Comparison of ENCODE assay signal across 8 cellular contexts in genomic region chr3:184379375-184380209, GRCh38. TPM values are rescaled to one million over a fixed set of nuclear protein-coding genes. Genes with fewer than 3 reads are reported as not detected.
DNase-seq lines count a peak whose midpoint lies in the region; ATAC-seq and TF ChIP-seq lines count a peak whose summit lies in the region.

TSS of gene CHRD (plus strand) at chr3:184380054. CDS start at chr3:184380319, 265 bp downstream.

- DNase-seq in left kidney (ENCODE audit: low read depth, low spot score): peak; percentile 48
- DNase-seq in stimulated activated naive B cell treated with anti-CD40 and anti-IgM and Interleukin-4, amounts not matched to agents 10 μg/mL and 1 μg/mL and 100 μg/mL, for 72 hours: no peak
- no peak for DNase-seq in NCI-H446 treated with DMSO at 0.1 percent for 48 hours (lab: John Stamatoyannopoulos, UW)
- DNase-seq in Ammon's horn (ENCODE audit: low spot score): no peak

- TF ChIP-seq CTCF in KMS-11 (conservative IDR thresholded peaks at IDR 0.05; ENCODE audit: low read depth, low read length): no peak
- TF ChIP-seq CTCF in brain (conservative IDR thresholded peaks at IDR 0.05): no peak

- peak within 1 kb of the TSS; percentile 79 to 87 (median 84) for H3K4me3 Mint-ChIP-seq in brain
- H3K4me3 Mint-ChIP-seq in stimulated activated naive B cell treated with anti-CD40 and anti-IgM and Interleukin-4, amounts not matched to agents 10 μg/mL and 1 μg/mL and 100 μg/mL, for 72 hours: peak within 1 kb of the TSS; percentile 70 to 74

- peak within 1 kb of the TSS; percentile 32 for H2AFZ ChIP-seq in KMS-11 (ENCODE audit: low read depth)

- ATAC-seq in stimulated activated naive B cell treated with anti-CD40 and anti-IgM and Interleukin-4, amounts not matched to agents 10 μg/mL and 1 μg/mL and 100 μg/mL, for 72 hours (replicated peaks): peak in 1 of 2 donors; percentile 3
- ATAC-seq in HG03442 (IDR thresholded peaks at IDR 0.05; ENCODE audit: unreplicated experiment) (no peak), GM18511 (IDR thresholded peaks at IDR 0.05; ENCODE audit: unreplicated experiment) (no peak)

- H3K4me1 ChIP-seq in KMS-11 (ENCODE audit: low read depth, poor library complexity, severe bottlenecking): no peaks in the 10 kb centered on the region

- no peaks in the 10 kb centered on the region for H3K36me3 Mint-ChIP-seq in brain
- H3K36me3 Mint-ChIP-seq in stimulated activated naive B cell treated with anti-CD40 and anti-IgM and Interleukin-4, amounts not matched to agents 10 μg/mL and 1 μg/mL and 100 μg/mL, for 72 hours: no peaks in the 10 kb centered on the region

- H3K9me3 Mint-ChIP-seq in brain: no peaks in the 10 kb centered on the region
- no peaks in the 10 kb centered on the region for H3K9me3 Mint-ChIP-seq in stimulated activated naive B cell treated with anti-CD40 and anti-IgM and Interleukin-4, amounts not matched to agents 10 μg/mL and 1 μg/mL and 100 μg/mL, for 72 hours

- no peak within 1 kb of the TSS for H3K4me3 ChIP-seq in KMS-11 (IDR thresholded peaks at IDR 0.05; ENCODE audit: insufficient read depth, low read depth, low read length)

- no peak within 1 kb of the TSS for H3K4me2 ChIP-seq in KMS-11

- no peaks in the 10 kb centered on the region for H3K79me2 ChIP-seq in KMS-11 (ENCODE audit: insufficient read depth, low read depth)

- H3K9ac ChIP-seq in KMS-11: no peak within 1 kb of the TSS

- H3K27ac ChIP-seq in KMS-11: no peak within 1 kb of the TSS

- H3K27ac Mint-ChIP-seq in brain: peak within 1 kb of the TSS; percentile 7 to 91 (median 79)
- no peak within 1 kb of the TSS for H3K27ac Mint-ChIP-seq in stimulated activated naive B cell treated with anti-CD40 and anti-IgM and Interleukin-4, amounts not matched to agents 10 μg/mL and 1 μg/mL and 100 μg/mL, for 72 hours

- no peaks in the 10 kb centered on the region for H3K36me3 ChIP-seq in KMS-11 (ENCODE audit: insufficient read depth)

- peaks cover 63% of the 10 kb centered on the region for H3K27me3 Mint-ChIP-seq in brain
- peaks cover 67 to 86% of the 10 kb centered on the region in 2 donors for H3K27me3 Mint-ChIP-seq in stimulated activated naive B cell treated with anti-CD40 and anti-IgM and Interleukin-4, amounts not matched to agents 10 μg/mL and 1 μg/mL and 100 μg/mL, for 72 hours

- H3K27me3 ChIP-seq in KMS-11 (ENCODE audit: insufficient read depth, low read depth): peaks cover 62% of the 10 kb centered on the region

- peaks cover 26% of the 10 kb centered on the region for H3K4me1 Mint-ChIP-seq in brain
- peaks cover 13 to 19% of the 10 kb centered on the region in 2 donors for H3K4me1 Mint-ChIP-seq in stimulated activated naive B cell treated with anti-CD40 and anti-IgM and Interleukin-4, amounts not matched to agents 10 μg/mL and 1 μg/mL and 100 μg/mL, for 72 hours

- no peaks in the 10 kb centered on the region for H4K20me1 ChIP-seq in KMS-11 (ENCODE audit: insufficient read depth)

RNA-seq across cellular contexts. Expression of gene CHRD, which starts in this region (rescaled TPM):
- 3.9 TPM for polyA plus RNA-seq in brain (ENCODE audit: insufficient read depth, low read depth, low replicate concordance)
